In the genomic region with DNA sequence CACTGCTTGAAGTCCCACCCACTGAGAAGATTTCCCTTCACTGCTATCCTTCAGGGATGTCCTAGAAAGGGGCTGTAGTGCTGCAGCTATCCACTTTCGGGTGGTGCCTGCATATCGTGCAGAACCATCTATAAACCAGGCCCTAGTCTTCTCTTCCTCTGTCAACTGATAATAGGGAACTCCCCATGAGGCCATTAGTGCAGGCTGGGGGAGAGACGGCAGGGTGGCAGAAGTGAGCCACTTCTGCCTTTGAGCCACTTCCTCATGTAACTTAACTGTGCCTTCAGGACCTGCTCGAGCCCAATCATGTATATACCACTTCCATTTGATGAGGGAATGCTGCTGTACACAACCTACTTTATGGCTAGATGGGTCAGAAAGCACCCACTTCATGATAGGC, we compare ENCODE assay signal across 1 cellular context.
A peak's percentile ranks its signal among the peaks of the same experiment; 100 is the strongest.
TF ChIP-seq lines count a peak whose summit lies in the region.

No MANE protein-coding gene starts in this region.

TF ChIP-seq in GM12878, 131 proteins besides CTCF, POLR2A, EP300 and RAD21 (continued from another document):
- peak; percentile 56; the same call in 1 of the 2 replicates for TF ChIP-seq HDGF (IDR thresholded peaks at IDR 0.05)
- TF ChIP-seq ATF7 (IDR thresholded peaks at IDR 0.05; ENCODE audit: low read depth): peak; percentile 35; the same call in 1 of the 2 replicates
- TF ChIP-seq MTA2 (IDR thresholded peaks at IDR 0.05; ENCODE audit: low read depth): 0 out of 2 replicates have a peak, but pooled peaks have one; percentile 47
- peak; percentile 80 for TF ChIP-seq SPI1 (IDR thresholded peaks at IDR 0.05; ENCODE audit: borderline replicate concordance, insufficient read depth, low read depth, low read length)
- peak in 1 of 2 experiments; percentile 22; a peak in 1 of 4 replicates for TF ChIP-seq BHLHE40 (IDR thresholded peaks at IDR 0.05; ENCODE audit: borderline replicate concordance in 1 of 2, low read depth in 2 of 2, low read length in 1 of 2)
